16 cellular contexts compared by ENCODE assay signal in genomic region chr18:11336241-11336640, GRCh38.
"Had no signal": no experiment of that assay in that cellular context is flagged by ENCODE, and none has a peak within 500 bp of the region (broad histone marks: within the 10 kb centered on the region; RNA-seq: fewer than 3 reads in every experiment).

No MANE protein-coding gene starts in this region.

- ATAC-seq: activated naive CD4-positive, alpha-beta T cell treated with anti-CD3 and anti-CD28 coated beads, Interleukin-2, amount 50 U/mL, for 72 hours; mucosa of descending colon had no signal

- DNase-seq: activated CD4-positive, CD25-positive, alpha-beta regulatory T cell treated with anti-CD3 and anti-CD28 coated beads, Interleukin-2, amount 50 U/mL, for 72 hours; activated gamma-delta T cell treated with Interleukin-2 at 50 U/mL for 16 hours; dermis blood vessel endothelial cell; effector memory CD4-positive, alpha-beta T cell; esophagus squamous epithelium; head of caudate nucleus; mesenchymal stem cell; mucosa of descending colon; naive B cell had no signal

- H3K36me3 Mint-ChIP-seq: activated naive CD4-positive, alpha-beta T cell treated with anti-CD3 and anti-CD28 coated beads, Interleukin-2, amount 50 U/mL, for 72 hours; naive B cell had no signal

- H3K4me3 Mint-ChIP-seq: activated T-helper 1 cell treated with anti-CD3 and anti-CD28 coated beads, Interleukin-12 subunit alpha, Interleukin-12 subunit beta, Interleukin-2, Interleukin-4 antibody, amounts not matched to agents 30 ng/mL and 10 ng/mL and 1 ng/mL, durations not matched to agents 14 hours and 24 hours and 36 hours; naive B cell; neural crest cell; stimulated activated naive CD8-positive, alpha-beta T cell treated with anti-CD3 and anti-CD28 coated beads, Interleukin-15, Interleukin-2, amounts not matched to agents 100 ng/mL and 50 ng/mL, for 24 hours had no signal

- H3K4me1 Mint-ChIP-seq: naive B cell, neural crest cell had no signal

- H3K9me3 ChIP-seq: esophagus squamous epithelium, right atrium auricular region, tibial nerve had no signal

- H3K27ac Mint-ChIP-seq: activated naive CD4-positive, alpha-beta T cell treated with anti-CD3 and anti-CD28 coated beads, Interleukin-2, amount 50 U/mL, for 72 hours; activated T-helper 1 cell treated with anti-CD3 and anti-CD28 coated beads, Interleukin-12 subunit alpha, Interleukin-12 subunit beta, Interleukin-2, Interleukin-4 antibody, amounts not matched to agents 30 ng/mL and 10 ng/mL and 1 ng/mL, durations not matched to agents 14 hours and 24 hours and 36 hours; naive B cell; progenitor cell of endocrine pancreas; stimulated activated naive CD8-positive, alpha-beta T cell treated with anti-CD3 and anti-CD28 coated beads, Interleukin-15, Interleukin-2, amounts not matched to agents 100 ng/mL and 50 ng/mL, for 24 hours had no signal

- H3K27me3 Mint-ChIP-seq: progenitor cell of endocrine pancreas had no signal
